ENCODE assay signal across 8 cellular contexts in the genomic region with DNA sequence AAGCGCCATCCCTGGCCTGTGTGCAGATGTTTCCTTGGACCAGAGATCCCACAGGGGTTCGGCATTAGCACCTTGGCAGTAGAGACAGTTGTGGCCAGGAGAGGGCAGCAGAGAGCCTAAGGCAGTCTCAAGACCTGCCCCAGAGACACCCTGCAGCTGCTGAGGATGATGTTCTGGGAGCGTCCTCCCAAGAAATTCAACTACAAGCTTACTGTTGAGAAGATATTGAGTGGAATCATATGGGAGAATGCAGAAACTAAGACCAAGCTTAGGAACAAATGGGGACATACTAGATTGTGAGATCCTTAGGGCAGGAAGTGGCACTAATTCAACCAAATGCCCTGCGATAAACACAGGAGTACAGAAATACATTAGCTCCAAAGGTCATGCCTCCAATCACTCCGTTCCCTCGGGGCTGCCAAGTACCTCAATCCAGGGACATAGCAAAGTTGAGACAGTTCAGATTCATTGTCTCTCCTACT. TPM values are rescaled to one million over a fixed set of nuclear protein-coding genes. Genes with fewer than 3 reads are reported as not detected.
DNase-seq lines count a peak whose midpoint lies in the region; ATAC-seq, FAIRE-seq and TF ChIP-seq lines count a peak whose summit lies in the region.

No MANE protein-coding gene starts in this region.

- ATAC-seq in HG02970 (IDR thresholded peaks at IDR 0.05; ENCODE audit: low FRiP score, unreplicated experiment), result peak; percentile 98

- intact Hi-C loops in MCF 10A (cut with micrococcal nuclease), result loop anchor here (1.0 to 10.0 kb wide), 3 partner anchors 165 to 1953 kb away; no protein-coding TSS in a partner anchor

- H3K27me3 Mint-ChIP-seq in MCF 10A (ENCODE audit: insufficient read depth, unreplicated experiment), result no peaks in the 10 kb centered on the region

- peak; percentile 70 for DNase-seq in A172 (ENCODE audit: low spot score)
- DNase-seq in GM18507 (ENCODE audit: extremely low spot score, insufficient read length, low read depth), result peak; percentile 68
- peak; percentile 29 for DNase-seq in NCI-H2107 (lab: John Stamatoyannopoulos, UW)
- DNase-seq in MCF 10A (ENCODE audit: unreplicated experiment), result peak; percentile 74
- DNase-seq in iris pigment epithelial cell (ENCODE audit: low read depth), result peak; percentile 64
- DNase-seq in stimulated activated CD4-positive, alpha-beta T cell treated with anti-CD3 and anti-CD28 coated beads, Interleukin-1b, Interleukin-23, amount 100 ng/mL, for 24 hours (ENCODE audit: low read depth in 4 of 4, low spot score in 1 of 4), result peak; percentile 80 to 90 (median 85)

- H3K27ac ChIP-seq in VCaP, result peak overlapping the region; percentile 70; the same call in 1 of the 2 replicates

- peak; percentile 95 for TF ChIP-seq CTCF in VCaP (conservative IDR thresholded peaks at IDR 0.05)
- TF ChIP-seq CTCF in MCF 10A (IDR thresholded peaks at IDR 0.05; ENCODE audit: unreplicated experiment), result peak; percentile 88

- no peaks in the 10 kb centered on the region for H3K36me3 Mint-ChIP-seq in MCF 10A (ENCODE audit: insufficient read depth, unreplicated experiment)

- H3K4me3 Mint-ChIP-seq in MCF 10A (ENCODE audit: unreplicated experiment), result no peak overlapping the region

- no peaks in the 10 kb centered on the region for H3K9me3 Mint-ChIP-seq in MCF 10A (ENCODE audit: unreplicated experiment)

- peaks cover 8% of the 10 kb centered on the region for H3K4me1 Mint-ChIP-seq in MCF 10A (ENCODE audit: insufficient read depth, unreplicated experiment)

- BruUV-seq in MCF 10A (replicated peaks; lab: Mats Ljungman, UMichigan), result no TSS peak

- no peak overlapping the region for H3K27ac Mint-ChIP-seq in MCF 10A (ENCODE audit: low read depth, unreplicated experiment)

- CTCF ChIA-PET in MCF 10A (lab: Yijun Ruan, JAX), result interaction anchor here (0.5 to 7.7 kb wide), 86 partner anchors 9 to 1963 kb away, joined by 3 to 145 read pairs (median 4); no protein-coding TSS in a partner anchor

- POLR2A ChIA-PET in MCF 10A (lab: Yijun Ruan, JAX), result no interaction called here

- FAIRE-seq in GM18507 (lab: Jason Lieb, UNC), result peak; percentile 96

RNA-seq across cellular contexts. Expression of a gene that starts 2.0 kb away (rescaled TPM):
- not detected in 2 replicates for total RNA-seq in A172 (2014; rRNA removed; shearing (Covaris generic))
- total RNA-seq in MCF 10A (2022), result not detected in 2 replicates

Comparison
In these comparisons a context has a peak if more than half of its experiments do, and no peak if none do; other contexts are left out.
1. Peak in every context shown above with its lines: DNase-seq, ATAC-seq and H3K27ac ChIP-seq.
2. DNase-seq: peak in every context shown above with its lines; median percentile 85 in stimulated activated CD4-positive, alpha-beta T cell treated with anti-CD3 and anti-CD28 coated beads, Interleukin-1b, Interleukin-23, amount 100 ng/mL, for 24 hours; 74 in MCF 10A; 70 in A172; 68 in GM18507; 64 in iris pigment epithelial cell; 29 in NCI-H2107.